In genomic region chr22:31853736-31854500, GRCh38 we compare ENCODE assay signal across 18 cellular contexts.
DNase-seq lines count a peak whose midpoint lies in the region; ATAC-seq, FAIRE-seq and TF ChIP-seq lines count a peak whose summit lies in the region.
"Had no signal": no experiment of that assay in that cellular context is flagged by ENCODE, and none has a peak within 500 bp of the region (broad histone marks: within the 10 kb centered on the region; RNA-seq: fewer than 3 reads in every experiment).

No MANE protein-coding gene starts in this region.

- no peak for DNase-seq in T-helper 17 cell
- peak; percentile 32 to 55 for DNase-seq in foreskin fibroblast
- DNase-seq in urothelium cell line (ENCODE audit: low spot score) = no peak
- DNase-seq in H4 (ENCODE audit: low spot score) = no peak
- no peak for DNase-seq in naive thymus-derived CD8-positive, alpha-beta T cell
- DNase-seq in NCI-H1436 (lab: John Stamatoyannopoulos, UW) = no peak
- DNase-seq: ACHN; CD8-positive, alpha-beta memory T cell; DMS53; EL; H9; NCI-H1417 treated with DMSO at 0.1 percent for 48 hours; NCI-H2029; NCI-H446; NK-92 treated with Interleukin-12 subunit alpha and Interleukin-12 subunit beta, amount 100 ng/mL, for 24 hours; Right ventricle myocardium superior had no signal

- H3K4me3 ChIP-seq in foreskin fibroblast (ENCODE audit: low read depth in 1 of 2, low read length in 2 of 2) = no peak overlapping the region

- H3K9me3 Mint-ChIP-seq in brain = no peaks in the 10 kb centered on the region
- no peaks in the 10 kb centered on the region for H3K9me3 Mint-ChIP-seq in naive thymus-derived CD8-positive, alpha-beta T cell
- H3K9me3 Mint-ChIP-seq: CD8-positive, alpha-beta memory T cell had no signal

- H3K36me3 Mint-ChIP-seq in T-helper 17 cell (ENCODE audit: low read depth) = peaks cover 6% of the 10 kb centered on the region
- peaks cover 14% of the 10 kb centered on the region for H3K36me3 Mint-ChIP-seq in brain
- peaks cover 3 to 65% (median 20%) of the 10 kb centered on the region in 3 donors for H3K36me3 Mint-ChIP-seq in naive thymus-derived CD8-positive, alpha-beta T cell

- H3K4me3 Mint-ChIP-seq in T-helper 17 cell (no peak overlapping the region), brain (peak overlapping the region in 1 of 5 experiments; percentile 10)
- no peak overlapping the region for H3K4me3 Mint-ChIP-seq in naive thymus-derived CD8-positive, alpha-beta T cell
- H3K4me3 Mint-ChIP-seq: CD8-positive, alpha-beta memory T cell; H9 had no signal

- TF ChIP-seq CTCF in brain (conservative IDR thresholded peaks at IDR 0.05) (no peak), foreskin fibroblast (IDR thresholded peaks at IDR 0.05; ENCODE audit: low read depth, low read length) (no peak)

- POLR2A ChIA-PET in naive thymus-derived CD8-positive, alpha-beta T cell (lab: Charles Lee) = no interaction called here

- no peak for ATAC-seq in T-helper 17 cell
- ATAC-seq in naive thymus-derived CD8-positive, alpha-beta T cell = no peak

- no peaks in the 10 kb centered on the region for H3K9me3 ChIP-seq in T-helper 17 cell (ENCODE audit: control insufficient read depth, low read length, poor library complexity, severe bottlenecking)

- H3K27me3 Mint-ChIP-seq in T-helper 17 cell (no peaks in the 10 kb centered on the region), brain (peaks cover 3% of the 10 kb centered on the region)
- no peaks in the 10 kb centered on the region for H3K27me3 Mint-ChIP-seq in naive thymus-derived CD8-positive, alpha-beta T cell
- H3K27me3 Mint-ChIP-seq: CD8-positive, alpha-beta memory T cell had no signal

- FAIRE-seq in urothelium cell line (lab: Jason Lieb, UNC) = peak; percentile 42
- FAIRE-seq: RCC 7860 had no signal

- no peaks in the 10 kb centered on the region for H3K4me1 Mint-ChIP-seq in T-helper 17 cell
- peaks cover 44% of the 10 kb centered on the region for H3K4me1 Mint-ChIP-seq in brain
- no peaks in the 10 kb centered on the region for H3K4me1 Mint-ChIP-seq in naive thymus-derived CD8-positive, alpha-beta T cell
- H3K4me1 Mint-ChIP-seq: CD8-positive, alpha-beta memory T cell had no signal

- peak overlapping the region; percentile 62 for H3K27ac Mint-ChIP-seq in T-helper 17 cell
- H3K27ac Mint-ChIP-seq in brain = peak overlapping the region; percentile 32 to 89 (median 68)
- H3K27ac Mint-ChIP-seq in naive thymus-derived CD8-positive, alpha-beta T cell = peak overlapping the region in 1 of 10 donors; percentile 8

Comparison
In these comparisons a context has a peak if more than half of its experiments do, and no peak if none do; other contexts are left out.
1. DNase-seq: peak in foreskin fibroblast (2 of 2); none in T-helper 17 cell (0 of 3), urothelium cell line (single experiment), H4 (single experiment), naive thymus-derived CD8-positive, alpha-beta T cell (0 of 10) and NCI-H1436 (single experiment).